ENCODE assay signal across 8 cellular contexts in genomic region chr10:8051109-8051781, GRCh38. TPM values are rescaled to one million over a fixed set of nuclear protein-coding genes. Genes with fewer than 3 reads are reported as not detected.
DNase-seq lines count a peak whose midpoint lies in the region; ATAC-seq lines count a peak whose summit lies in the region.

No MANE protein-coding gene starts in this region.

- no peak overlapping the region for H3K27ac Mint-ChIP-seq in activated naive CD4-positive, alpha-beta T cell treated with anti-CD3 and anti-CD28 coated beads, Interleukin-2, amount 10 ng/mL, durations not matched to agents 7 days and 5 days
- peak overlapping the region; percentile 40 for H3K27ac Mint-ChIP-seq in activated CD4-positive, alpha-beta memory T cell treated with anti-CD3 and anti-CD28 coated beads, Interleukin-2, amount 10 ng/mL, durations not matched to agents 7 days and 5 days
- H3K27ac Mint-ChIP-seq in stimulated activated naive CD8-positive, alpha-beta T cell treated with anti-CD3 and anti-CD28 coated beads, Interleukin-15, amount 100 ng/mL, for 72 hours, result no peak overlapping the region

- H3K4me3 Mint-ChIP-seq in activated naive CD4-positive, alpha-beta T cell treated with anti-CD3 and anti-CD28 coated beads, Interleukin-2, amount 10 ng/mL, durations not matched to agents 7 days and 5 days, result peak overlapping the region; percentile 52
- H3K4me3 Mint-ChIP-seq in activated CD4-positive, alpha-beta memory T cell treated with anti-CD3 and anti-CD28 coated beads, Interleukin-2, amount 10 ng/mL, durations not matched to agents 7 days and 5 days, result peak overlapping the region; percentile 46
- H3K4me3 Mint-ChIP-seq in stimulated activated naive CD8-positive, alpha-beta T cell treated with anti-CD3 and anti-CD28 coated beads, Interleukin-15, amount 100 ng/mL, for 72 hours, result peak overlapping the region; percentile 82 to 89

- POLR2A ChIA-PET in activated CD4-positive, alpha-beta memory T cell treated with anti-CD3 and anti-CD28 coated beads, Interleukin-2, amount 10 ng/mL, durations not matched to agents 7 days and 5 days (lab: Charles Lee), result interaction anchor here (0.9 to 9.0 kb wide), 7 partner anchors 9 to 332 kb away, joined by 3 to 100 read pairs (median 5); no protein-coding TSS in a partner anchor

- no peak for ATAC-seq in stimulated activated naive CD8-positive, alpha-beta T cell treated with anti-CD3 and anti-CD28 coated beads, Interleukin-15, amount 100 ng/mL, for 72 hours
- no peak for ATAC-seq in GM21528 (IDR thresholded peaks at IDR 0.05; ENCODE audit: low FRiP score, unreplicated experiment)

- no peaks in the 10 kb centered on the region for H3K9me3 Mint-ChIP-seq in activated naive CD4-positive, alpha-beta T cell treated with anti-CD3 and anti-CD28 coated beads, Interleukin-2, amount 10 ng/mL, durations not matched to agents 7 days and 5 days
- no peaks in the 10 kb centered on the region for H3K9me3 Mint-ChIP-seq in activated CD4-positive, alpha-beta memory T cell treated with anti-CD3 and anti-CD28 coated beads, Interleukin-2, amount 10 ng/mL, durations not matched to agents 7 days and 5 days
- no peaks in the 10 kb centered on the region for H3K9me3 Mint-ChIP-seq in stimulated activated naive CD8-positive, alpha-beta T cell treated with anti-CD3 and anti-CD28 coated beads, Interleukin-15, amount 100 ng/mL, for 72 hours

- H3K27me3 Mint-ChIP-seq in activated naive CD4-positive, alpha-beta T cell treated with anti-CD3 and anti-CD28 coated beads, Interleukin-2, amount 10 ng/mL, durations not matched to agents 7 days and 5 days, result peaks cover 81% of the 10 kb centered on the region
- H3K27me3 Mint-ChIP-seq in activated CD4-positive, alpha-beta memory T cell treated with anti-CD3 and anti-CD28 coated beads, Interleukin-2, amount 10 ng/mL, durations not matched to agents 7 days and 5 days, result peaks cover 49% of the 10 kb centered on the region
- peaks cover 66% of the 10 kb centered on the region for H3K27me3 Mint-ChIP-seq in stimulated activated naive CD8-positive, alpha-beta T cell treated with anti-CD3 and anti-CD28 coated beads, Interleukin-15, amount 100 ng/mL, for 72 hours

- DNase-seq in activated naive CD4-positive, alpha-beta T cell treated with anti-CD3 and anti-CD28 coated beads, Interleukin-2, amount 10 ng/mL, durations not matched to agents 7 days and 5 days, result no peak
- DNase-seq in activated naive CD4-positive, alpha-beta T cell (lab: John Stamatoyannopoulos, UW), result no peak
- no peak for DNase-seq in activated CD4-positive, alpha-beta memory T cell treated with anti-CD3 and anti-CD28 coated beads, Interleukin-2, amount 10 ng/mL, durations not matched to agents 7 days and 5 days
- DNase-seq in left kidney (ENCODE audit: low read depth, low spot score), result peak; percentile 51
- peak; percentile 18 to 33 for DNase-seq in stimulated activated naive CD8-positive, alpha-beta T cell treated with anti-CD3 and anti-CD28 coated beads, Interleukin-15, amount 100 ng/mL, for 72 hours
- no peak for DNase-seq in NCI-H2107 treated with DMSO at 0.1 percent for 48 hours (lab: John Stamatoyannopoulos, UW; ENCODE audit: unreplicated experiment)
- no peak for DNase-seq in cerebellar nuclear complex (lab: John Stamatoyannopoulos, UW)

- H3K4me1 Mint-ChIP-seq in activated naive CD4-positive, alpha-beta T cell treated with anti-CD3 and anti-CD28 coated beads, Interleukin-2, amount 10 ng/mL, durations not matched to agents 7 days and 5 days, result peaks cover 44% of the 10 kb centered on the region
- peaks cover 39% of the 10 kb centered on the region for H3K4me1 Mint-ChIP-seq in activated CD4-positive, alpha-beta memory T cell treated with anti-CD3 and anti-CD28 coated beads, Interleukin-2, amount 10 ng/mL, durations not matched to agents 7 days and 5 days
- peaks cover 69% of the 10 kb centered on the region for H3K4me1 Mint-ChIP-seq in stimulated activated naive CD8-positive, alpha-beta T cell treated with anti-CD3 and anti-CD28 coated beads, Interleukin-15, amount 100 ng/mL, for 72 hours

- H3K36me3 Mint-ChIP-seq in activated naive CD4-positive, alpha-beta T cell treated with anti-CD3 and anti-CD28 coated beads, Interleukin-2, amount 10 ng/mL, durations not matched to agents 7 days and 5 days, result peaks cover 8% of the 10 kb centered on the region
- peaks cover 25% of the 10 kb centered on the region for H3K36me3 Mint-ChIP-seq in activated CD4-positive, alpha-beta memory T cell treated with anti-CD3 and anti-CD28 coated beads, Interleukin-2, amount 10 ng/mL, durations not matched to agents 7 days and 5 days (ENCODE audit: low read depth)

- CTCF ChIA-PET in activated naive CD4-positive, alpha-beta T cell treated with anti-CD3 and anti-CD28 coated beads, Interleukin-2, amount 10 ng/mL, durations not matched to agents 7 days and 5 days (lab: Charles Lee), result interaction anchor here (1.3 kb wide), 1 partner anchor 526 kb away, joined by 4 read pairs; no protein-coding TSS in a partner anchor
- CTCF ChIA-PET in activated CD4-positive, alpha-beta memory T cell treated with anti-CD3 and anti-CD28 coated beads, Interleukin-2, amount 10 ng/mL, durations not matched to agents 7 days and 5 days (lab: Charles Lee), result interaction anchor here (3.4 kb wide), 1 partner anchor 9 kb away, joined by 13 read pairs; no protein-coding TSS in a partner anchor

RNA-seq across cellular contexts. Expression of gene GATA3, which starts 3.2 kb away (rescaled TPM):
- total RNA-seq in activated CD4-positive, alpha-beta memory T cell treated with anti-CD3 and anti-CD28 coated beads, Interleukin-2, amount 10 ng/mL, durations not matched to agents 7 days and 5 days, result 100 to 1,000 TPM; 112 TPM

Comparison
In these comparisons a context has a peak if more than half of its experiments do, and no peak if none do; other contexts are left out.
1. DNase-seq: peak in left kidney (single experiment) and stimulated activated naive CD8-positive, alpha-beta T cell treated with anti-CD3 and anti-CD28 coated beads, Interleukin-15, amount 100 ng/mL, for 72 hours (2 of 2); none in activated naive CD4-positive, alpha-beta T cell treated with anti-CD3 and anti-CD28 coated beads, Interleukin-2, amount 10 ng/mL, durations not matched to agents 7 days and 5 days (single experiment), activated naive CD4-positive, alpha-beta T cell (0 of 4), activated CD4-positive, alpha-beta memory T cell treated with anti-CD3 and anti-CD28 coated beads, Interleukin-2, amount 10 ng/mL, durations not matched to agents 7 days and 5 days (single experiment), NCI-H2107 treated with DMSO at 0.1 percent for 48 hours (single experiment) and cerebellar nuclear complex (0 of 2).
2. Peak in every context shown above with its lines, with median percentiles within 50 percentile points of each other: H3K4me3 Mint-ChIP-seq.